10 cellular contexts compared by ENCODE assay signal in the genomic region with DNA sequence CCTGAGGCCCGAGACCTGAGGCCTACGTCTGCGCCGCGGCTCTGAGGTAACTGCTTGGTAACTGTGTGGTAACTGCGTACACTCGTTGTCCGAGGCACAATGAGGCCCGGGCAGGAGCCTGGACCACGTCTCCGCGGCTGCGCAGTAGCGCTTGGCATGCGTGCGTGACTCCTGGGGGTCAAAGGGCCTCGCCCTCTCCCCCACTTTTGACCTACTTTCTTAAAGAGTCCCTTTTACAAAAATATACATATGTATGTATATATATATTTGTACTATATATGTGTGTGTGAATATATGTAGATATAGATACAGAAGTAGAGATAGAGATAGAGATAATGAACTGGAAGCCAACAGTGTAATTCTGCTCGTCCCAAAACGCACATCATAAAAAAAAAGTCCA. TPM values are rescaled to one million over a fixed set of nuclear protein-coding genes. Genes with fewer than 3 reads are reported as not detected.
"Had no signal": no experiment of that assay in that cellular context is flagged by ENCODE, and none has a peak within 500 bp of the region (broad histone marks: within the 10 kb centered on the region; RNA-seq: fewer than 3 reads in every experiment).

BEND2 (minus strand) TSS at position 101 of the 400 bp plus-strand sequence. CDS start 136 bp downstream, outside the sequence.

- H3K9me3 Mint-ChIP-seq: GM23338 had no signal

- H3K4me1 Mint-ChIP-seq: GM23338, H9 had no signal

- H3K4me3 Mint-ChIP-seq: GM23338, H9, HFFc6 had no signal

- H3K4me3 ChIP-seq: GM23248, GM23338, HAP-1 had no signal

- H3K36me3 ChIP-seq: HAP-1 had no signal

- H3K27ac ChIP-seq: GM23248 had no signal

- H3K9ac ChIP-seq: GM23248 had no signal

- DNase-seq: GM23248, GOT3, H7, H9, HCEC 1CT, HFFc6 had no signal

- H3K27ac Mint-ChIP-seq: GM23338, H9, HFFc6 had no signal

- H3K4me1 ChIP-seq: HAP-1 had no signal

RNA-seq across cellular contexts. Expression of gene BEND2, which starts in this region (rescaled TPM):
- total RNA-seq: GM23248, GM23338, H1, H4, H7, H9, HFFc6 had no signal
- polyA plus RNA-seq: GM23248, GM23338, H1 had no signal
